In the genomic region with DNA sequence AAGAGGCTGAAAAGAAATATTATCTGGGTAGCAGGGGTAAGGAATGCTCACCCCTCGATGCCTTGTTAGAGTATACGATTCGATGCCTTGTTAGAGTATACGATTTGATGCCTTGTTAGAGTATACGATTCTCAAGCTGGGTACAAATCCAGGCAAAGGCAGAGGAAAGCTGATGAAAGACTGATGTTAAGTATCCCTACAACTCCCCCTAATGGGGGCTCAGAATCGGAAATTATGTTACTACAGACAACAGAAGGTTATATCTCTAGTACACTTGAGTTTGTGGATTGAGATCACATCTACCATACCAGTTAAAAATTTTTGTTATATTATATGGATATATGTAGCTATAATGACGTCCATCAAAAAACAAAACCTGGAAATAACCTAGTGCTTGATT, we compare ENCODE assay signal across 11 cellular contexts. TPM values are rescaled to one million over a fixed set of nuclear protein-coding genes. Genes with fewer than 3 reads are reported as not detected.
A peak's percentile ranks its signal among the peaks of the same experiment; 100 is the strongest.
DNase-seq lines count a peak whose midpoint lies in the region; ATAC-seq, FAIRE-seq and TF ChIP-seq lines count a peak whose summit lies in the region.
"Had no signal": no experiment of that assay in that cellular context is flagged by ENCODE, and none has a peak within 500 bp of the region (broad histone marks: within the 10 kb centered on the region; RNA-seq: fewer than 3 reads in every experiment).

No MANE protein-coding gene starts in this region.

- in situ Hi-C loops in Panc1 (cut with HindIII; ENCODE audit: low pct_unique_long_range_greater_than_20kb, low sequenced_read_pairs): no loop called here

- intact Hi-C loops in Panc1 (cut with micrococcal nuclease; ENCODE audit: unreplicated experiment): no loop called here

- H3K9me2 ChIP-seq in Karpas-422 (replicated peaks; ENCODE audit: insufficient read depth, low read length): no peaks in the 10 kb centered on the region

- no peaks in the 10 kb centered on the region for H3K79me2 ChIP-seq in fibroblast of lung (ENCODE audit: control insufficient read depth, insufficient read depth, low read length)
- H3K79me2 ChIP-seq in Karpas-422 (ENCODE audit: low read length): no peaks in the 10 kb centered on the region

- BruUV-seq in Panc1 (replicated peaks; lab: Mats Ljungman, UMichigan): no TSS peak

- ATAC-seq in Panc1: no peak
- ATAC-seq in GM21447 (IDR thresholded peaks at IDR 0.05; ENCODE audit: unreplicated experiment): no peak
- ATAC-seq: left colon; stimulated activated naive CD8-positive, alpha-beta T cell treated with anti-CD3 and anti-CD28 coated beads, Interleukin-15, Interleukin-2, amounts not matched to agents 100 U/mL and 50 U/mL, for 24 hours had no signal

- H4K20me1 ChIP-seq in fibroblast of lung (ENCODE audit: control insufficient read depth, extremely low read depth, insufficient read depth, low read length) (no peaks in the 10 kb centered on the region), Karpas-422 (ENCODE audit: insufficient read depth, low read depth, low read length) (no peaks in the 10 kb centered on the region)

- POLR2A ChIA-PET in Panc1 (lab: Charles Lee): interaction anchor here (0.7 kb wide), 1 partner anchor 146 kb away, joined by 3 read pairs; no protein-coding TSS in a partner anchor

- no peak for FAIRE-seq in small intestine (lab: Jason Lieb, UNC)

- no peak overlapping the region for H3K4me3 ChIP-seq in Panc1 (ENCODE audit: low read depth in 2 of 2, low read length in 2 of 2)
- no peak overlapping the region for H3K4me3 ChIP-seq in fibroblast of lung (replicated peaks in 1 of 4; ENCODE audit: control extremely low read depth in 1 of 4, insufficient read depth in 1 of 4, low read depth in 3 of 4, low read length in 4 of 4)
- H3K4me3 ChIP-seq in small intestine (ENCODE audit: low read depth in 1 of 2, low read length in 2 of 2): peak overlapping the region in 1 of 2 donors; percentile 52
- no peak overlapping the region for H3K4me3 ChIP-seq in Karpas-422 (ENCODE audit: low read length)

- H2AFZ ChIP-seq in fibroblast of lung (ENCODE audit: low read length) (no peak overlapping the region), Karpas-422 (ENCODE audit: low read length) (no peak overlapping the region)

- H3K4me2 ChIP-seq in fibroblast of lung (ENCODE audit: extremely low read depth, insufficient read depth, low read length) (no peak overlapping the region), Karpas-422 (ENCODE audit: low read depth, low read length, poor library complexity, severe bottlenecking) (no peak overlapping the region)

- H3K27me3 ChIP-seq in Panc1 (ENCODE audit: control insufficient read depth, insufficient read depth, low read length) (no peaks in the 10 kb centered on the region), fibroblast of lung (ENCODE audit: control insufficient read depth, insufficient read depth, low read length) (no peaks in the 10 kb centered on the region), small intestine (ENCODE audit: control insufficient read depth in 2 of 2, insufficient read depth in 2 of 2, low read length in 2 of 2) (no peaks in the 10 kb centered on the region), Karpas-422 (ENCODE audit: low read length) (no peaks in the 10 kb centered on the region)

- CTCF ChIA-PET in Panc1 (lab: Charles Lee): no interaction called here

- DNase-seq in NCI-H748 (lab: John Stamatoyannopoulos, UW; ENCODE audit: unreplicated experiment) (peak; percentile 10), NCI-H748 treated with DMSO at 0.1 percent for 48 hours (lab: John Stamatoyannopoulos, UW) (no peak), Panc1 (ENCODE audit: low read depth, low spot score) (no peak), fibroblast of lung (ENCODE audit: low read depth in 2 of 2) (peak; percentile 5 to 21), small intestine (peak; percentile 47), Karpas-422 (no peak), GM19238 (ENCODE audit: insufficient read length, low spot score) (no peak)
- DNase-seq: activated effector memory CD4-positive, alpha-beta T cell treated with Interleukin-2 at 50 U/mL for 16 hours; left colon; stimulated activated naive CD8-positive, alpha-beta T cell treated with anti-CD3 and anti-CD28 coated beads, Interleukin-15, Interleukin-2, amounts not matched to agents 100 U/mL and 50 U/mL, for 24 hours had no signal

- WGBS in small intestine, 3 donors: 34 to 58% (median 54%) methylated on average over 7 of the region's 7 CpGs

- H3K9ac ChIP-seq in fibroblast of lung (ENCODE audit: insufficient read depth, low read length) (no peak overlapping the region), Karpas-422 (ENCODE audit: low read length) (no peak overlapping the region)

- H3K36me3 ChIP-seq in Panc1 (ENCODE audit: control insufficient read depth, insufficient read depth, low read length) (no peaks in the 10 kb centered on the region), fibroblast of lung (ENCODE audit: control insufficient read depth, insufficient read depth, low read length) (no peaks in the 10 kb centered on the region), small intestine (ENCODE audit: control insufficient read depth in 2 of 2, insufficient read depth in 2 of 2, low read length in 2 of 2) (no peaks in the 10 kb centered on the region), Karpas-422 (ENCODE audit: insufficient read depth, low read length) (no peaks in the 10 kb centered on the region)

- no peak overlapping the region for H3K27ac ChIP-seq in Panc1 (ENCODE audit: low read length)
- no peak overlapping the region for H3K27ac ChIP-seq in fibroblast of lung (ENCODE audit: insufficient read depth, low read length)
- peak overlapping the region in 1 of 2 donors; percentile 34 for H3K27ac ChIP-seq in small intestine (ENCODE audit: low read depth in 1 of 2, low read length in 1 of 2)
- no peak overlapping the region for H3K27ac ChIP-seq in Karpas-422 (ENCODE audit: low read length)

- H3K4me1 ChIP-seq in Panc1 (ENCODE audit: control insufficient read depth, insufficient read depth, low read length) (no peaks in the 10 kb centered on the region), fibroblast of lung (ENCODE audit: control insufficient read depth, extremely low read depth, insufficient read depth, low read length) (no peaks in the 10 kb centered on the region), small intestine (ENCODE audit: control insufficient read depth in 2 of 2, insufficient read depth in 1 of 2, low read depth in 1 of 2, low read length in 1 of 2) (peaks cover 0 to 2% of the 10 kb centered on the region in 2 donors), Karpas-422 (ENCODE audit: low read length) (peaks cover 5% of the 10 kb centered on the region; the same call in 1 of the 2 replicates)

- TF ChIP-seq CTCF in Panc1 (IDR thresholded peaks at IDR 0.05) (peak; percentile 18; the same call in 1 of the 2 replicates), fibroblast of lung (conservative IDR thresholded peaks at IDR 0.05 in 1 of 2, IDR thresholded peaks at IDR 0.05 in 1 of 2; ENCODE audit: low read depth in 1 of 2, low read length in 2 of 2) (peak in 1 of 2 donors; percentile 10)

- H3K9me3 ChIP-seq in Panc1 (ENCODE audit: control insufficient read depth, insufficient read depth, low read depth, low read length) (no peaks in the 10 kb centered on the region), fibroblast of lung (ENCODE audit: control insufficient read depth, insufficient read depth, low read depth, low read length) (no peaks in the 10 kb centered on the region), small intestine (ENCODE audit: control insufficient read depth, low read depth) (no peaks in the 10 kb centered on the region), Karpas-422 (ENCODE audit: low read length) (no peaks in the 10 kb centered on the region)

RNA-seq across cellular contexts. Expression of a gene that starts 4.8 kb away (rescaled TPM):
- total RNA-seq in Panc1 (2021; ENCODE audit: unreplicated experiment) (0.08 TPM), fibroblast of lung (0.51 and 0.83 TPM in 2 replicates)
- polyA plus RNA-seq in Panc1 (2012; ENCODE audit: insufficient read length): not detected
- polyA plus RNA-seq in fibroblast of lung (0.17 and 0.27 TPM in 2 replicates), small intestine (10 to 100 TPM; 12.7 to 16.8 (median 13.2) TPM)
- 0.12 and 0.23 TPM in 2 replicates for polyA plus RNA-seq in fibroblast of lung (2012)
- not detected in 2 replicates for polyA minus RNA-seq in fibroblast of lung (ENCODE audit: low replicate concordance)
- 0.07 and 0.29 TPM in 2 replicates for total RNA-seq in Karpas-422 (2014; rRNA removed; shearing (Covaris generic); ENCODE audit: low replicate concordance)

RNA-seq across cellular contexts. Expression of a gene that starts 22.7 kb away (rescaled TPM):
- 27.6 TPM for total RNA-seq in Panc1 (2021; ENCODE audit: unreplicated experiment)
- polyA plus RNA-seq in Panc1 (2012; ENCODE audit: insufficient read length): 16.9 TPM
- total RNA-seq in fibroblast of lung: 24.9 and 45.9 TPM in 2 replicates
- polyA plus RNA-seq in fibroblast of lung: 55.3 and 72.2 TPM in 2 replicates
- 44.9 and 53.3 TPM in 2 replicates for polyA plus RNA-seq in fibroblast of lung (2012)
- polyA minus RNA-seq in fibroblast of lung (ENCODE audit: low replicate concordance): 9.6 and 10.5 TPM in 2 replicates
- polyA plus RNA-seq in small intestine: 10 to 100 TPM in 1 of 3 donors, 1 to 10 TPM in 2; 3.8 to 16.6 (median 4.2) TPM
- total RNA-seq in Karpas-422 (2014; rRNA removed; shearing (Covaris generic); ENCODE audit: low replicate concordance): 9.6 and 9.8 TPM in 2 replicates

RNA-seq across cellular contexts. Expression of a gene that starts 35.7 kb away (rescaled TPM):
- total RNA-seq in Panc1 (2021; ENCODE audit: unreplicated experiment) (0.39 TPM), fibroblast of lung (17.7 and 20.5 TPM in 2 replicates)
- not detected for polyA plus RNA-seq in Panc1 (2012; ENCODE audit: insufficient read length)
- polyA plus RNA-seq in fibroblast of lung (7.2 and 11.5 TPM in 2 replicates), small intestine (1 to 10 TPM in 2 of 3 donors, under 1 TPM in 1; 0.81 to 3.2 (median 1.1) TPM)
- 4.8 and 9.7 TPM in 2 replicates for polyA plus RNA-seq in fibroblast of lung (2012)
- 8.2 and 14.3 TPM in 2 replicates for polyA minus RNA-seq in fibroblast of lung (ENCODE audit: low replicate concordance)
- 0.07 TPM in 1 of 2 replicates, not detected in the other for total RNA-seq in Karpas-422 (2014; rRNA removed; shearing (Covaris generic); ENCODE audit: low replicate concordance)

Comparison
In these comparisons a context has a peak if more than half of its experiments do, and no peak if none do; other contexts are left out.
1. DNase-seq: peak in NCI-H748 (single experiment), fibroblast of lung (2 of 2) and small intestine (single experiment); none in NCI-H748 treated with DMSO at 0.1 percent for 48 hours (single experiment), Panc1 (single experiment), Karpas-422 (single experiment) and GM19238 (single experiment).
2. RNA of a gene that starts 35.7 kb away (total RNA-seq): 17.7 to 20.5 TPM in fibroblast of lung; 0.39 TPM in Panc1 (single experiment) and 0.07 TPM in Karpas-422; every median in the first group is over 10 times any median in the second.